In genomic region chr2:37472959-37473358, GRCh38 we compare ENCODE assay signal across 11 cellular contexts.
DNase-seq lines count a peak whose midpoint lies in the region; ATAC-seq and TF ChIP-seq lines count a peak whose summit lies in the region.
"Had no signal": no experiment of that assay in that cellular context is flagged by ENCODE, and none has a peak within 500 bp of the region (broad histone marks: within the 10 kb centered on the region; RNA-seq: fewer than 3 reads in every experiment).

No MANE protein-coding gene starts in this region.

- DNase-seq in AG20443 (ENCODE audit: low spot score) (peak; percentile 85), M059J (ENCODE audit: low read depth) (peak; percentile 84), kidney tubule cell (ENCODE audit: low spot score) (peak; percentile 65), SIG-M5 (lab: John Stamatoyannopoulos, UW) (no peak), left ventricle myocardium superior (no peak), ureter (ENCODE audit: low spot score) (no peak)
- DNase-seq in activated CD4-positive, alpha-beta memory T cell treated with anti-CD3 and anti-CD28 coated beads for 36 hours, result no peak
- DNase-seq: CD4-positive, alpha-beta memory T cell; T-helper 17 cell had no signal

- H3K4me3 Mint-ChIP-seq in activated CD4-positive, alpha-beta memory T cell treated with anti-CD3 and anti-CD28 coated beads for 36 hours, result no peak overlapping the region
- H3K4me3 Mint-ChIP-seq: activated T-helper 17 cell treated with anti-CD3 and anti-CD28 coated beads, Interleukin-2, amount 50 U/mL, for 72 hours; CD4-positive, alpha-beta memory T cell; T-helper 17 cell had no signal

- H3K27ac Mint-ChIP-seq in activated CD4-positive, alpha-beta memory T cell treated with anti-CD3 and anti-CD28 coated beads for 36 hours, result no peak overlapping the region
- H3K27ac Mint-ChIP-seq: activated T-helper 17 cell treated with anti-CD3 and anti-CD28 coated beads, Interleukin-2, amount 50 U/mL, for 72 hours; CD4-positive, alpha-beta memory T cell; T-helper 17 cell had no signal

- no peaks in the 10 kb centered on the region for H3K36me3 Mint-ChIP-seq in activated CD4-positive, alpha-beta memory T cell treated with anti-CD3 and anti-CD28 coated beads for 36 hours
- H3K36me3 Mint-ChIP-seq: CD4-positive, alpha-beta memory T cell had no signal

- no peaks in the 10 kb centered on the region for H3K27me3 Mint-ChIP-seq in activated CD4-positive, alpha-beta memory T cell treated with anti-CD3 and anti-CD28 coated beads for 36 hours
- H3K27me3 Mint-ChIP-seq: activated T-helper 17 cell treated with anti-CD3 and anti-CD28 coated beads, Interleukin-2, amount 50 U/mL, for 72 hours; T-helper 17 cell had no signal

- no peaks in the 10 kb centered on the region for H3K9me3 Mint-ChIP-seq in activated CD4-positive, alpha-beta memory T cell treated with anti-CD3 and anti-CD28 coated beads for 36 hours
- H3K9me3 Mint-ChIP-seq: CD4-positive, alpha-beta memory T cell had no signal

- intact Hi-C loops in activated CD4-positive, alpha-beta memory T cell treated with anti-CD3 and anti-CD28 coated beads for 36 hours (cut with micrococcal nuclease), result no loop called here
- intact Hi-C loops in left ventricle myocardium superior (cut with micrococcal nuclease), result no loop called here

- POLR2A ChIA-PET in activated CD4-positive, alpha-beta memory T cell treated with anti-CD3 and anti-CD28 coated beads for 36 hours (lab: Charles Lee), result no interaction called here

- H3K4me1 Mint-ChIP-seq in activated CD4-positive, alpha-beta memory T cell treated with anti-CD3 and anti-CD28 coated beads for 36 hours (ENCODE audit: low read depth), result no peaks in the 10 kb centered on the region

- ATAC-seq in SK-N-SH treated with all-trans-retinoic acid at 6 μM for 48 hours (peak; percentile 80), left ventricle myocardium superior (no peak)
- ATAC-seq: activated T-helper 17 cell treated with anti-CD3 and anti-CD28 coated beads, Interleukin-2, amount 50 U/mL, for 72 hours; T-helper 17 cell had no signal

- CTCF ChIA-PET in activated CD4-positive, alpha-beta memory T cell treated with anti-CD3 and anti-CD28 coated beads for 36 hours (lab: Charles Lee), result interaction anchor here (1.0 to 1.8 kb wide), 2 partner anchors 360 to 404 kb away, joined by 3 to 4 read pairs; no protein-coding TSS in a partner anchor

TF ChIP-seq in SK-N-SH treated with all-trans-retinoic acid at 6 μM for 48 hours, 23 proteins besides CTCF, POLR2A, EP300 and RAD21:
- no peak for TF ChIP-seq PPARA (CRISPR knock-in tag; IDR thresholded peaks at IDR 0.05; ENCODE audit: borderline replicate concordance)
- peak; percentile 59 for TF ChIP-seq ISL1 (CRISPR knock-in tag; IDR thresholded peaks at IDR 0.05)

Comparison
In these comparisons a context has a peak if more than half of its experiments do, and no peak if none do; other contexts are left out.
1. DNase-seq: peak in AG20443 (single experiment), M059J (single experiment) and kidney tubule cell (single experiment); none in SIG-M5 (single experiment), activated CD4-positive, alpha-beta memory T cell treated with anti-CD3 and anti-CD28 coated beads for 36 hours (single experiment), left ventricle myocardium superior (single experiment) and ureter (single experiment).